8 cellular contexts compared by ENCODE assay signal in genomic region chr5:138032572-138033274, GRCh38. TPM values are rescaled to one million over a fixed set of nuclear protein-coding genes. Genes with fewer than 3 reads are reported as not detected.
A peak's percentile ranks its signal among the peaks of the same experiment; 100 is the strongest.
DNase-seq lines count a peak whose midpoint lies in the region; ATAC-seq and TF ChIP-seq lines count a peak whose summit lies in the region.

Gene FAM13B, minus strand, starts transcription at chr5:138033079. Its CDS starts 13,968 bp downstream, at chr5:138019111.

- H3K4me1 ChIP-seq in colonic mucosa, result no peaks in the 10 kb centered on the region

- no peaks in the 10 kb centered on the region for H3K9me3 ChIP-seq in colonic mucosa

- TF ChIP-seq POLR2A in GM18951 (IDR thresholded peaks at IDR 0.05; ENCODE audit: extremely low read depth, insufficient read depth, insufficient read length), result peak; percentile 90

- no peak for TF ChIP-seq CTCF in AG09309 (IDR thresholded peaks at IDR 0.05; ENCODE audit: control insufficient read depth, insufficient read depth, low read depth, low read length, missing control alignments)
- TF ChIP-seq CTCF in colonic mucosa (IDR thresholded peaks at IDR 0.05), result no peak

- in situ Hi-C loops in GM18951 (cut with MboI; ENCODE audit: low sequenced_read_pairs, unreplicated experiment), result no loop called here

- peak within 1 kb of the TSS; percentile 95 for H3K9ac ChIP-seq in colonic mucosa (ENCODE audit: low read depth in 2 of 2, low read length in 2 of 2)

- H3K27me3 ChIP-seq in colonic mucosa, result no peaks in the 10 kb centered on the region

- DNase-seq in AG09309 (ENCODE audit: low read depth), result no peak
- DNase-seq in NCI-H510A (lab: John Stamatoyannopoulos, UW), result peak; percentile 58
- DNase-seq in activated CD4-positive, alpha-beta T cell treated with anti-CD3 and anti-CD28 coated beads for 48 hours, result peak; percentile 86
- DNase-seq in colonic mucosa, result peak; percentile 80
- peak; percentile 81 for DNase-seq in left lobe of liver (ENCODE audit: low spot score)
- peak; percentile 78 for DNase-seq in stimulated activated CD4-positive, alpha-beta T cell treated with anti-CD3 and anti-CD28 coated beads, Interleukin-4, amount 100 ng/mL, for 1 hour

- ATAC-seq in HG03196 (IDR thresholded peaks at IDR 0.05; ENCODE audit: unreplicated experiment), result peak; percentile 56
- ATAC-seq in left lobe of liver, result peak; percentile 93

- no peaks in the 10 kb centered on the region for H3K36me3 ChIP-seq in colonic mucosa

- H3K4me3 ChIP-seq in AG09309 (ENCODE audit: control insufficient read depth, low read depth, low read length), result peak within 1 kb of the TSS; percentile 92
- H3K4me3 ChIP-seq in colonic mucosa, result peak within 1 kb of the TSS; percentile 99

- intact Hi-C loops in colonic mucosa (cut with DNase I), result no loop called here

- H3K27ac ChIP-seq in colonic mucosa, result peak within 1 kb of the TSS; percentile 100

RNA-seq across cellular contexts. Expression of gene FAM13B, which starts in this region (rescaled TPM):
- total RNA-seq in colonic mucosa, result 10 to 100 TPM; 15.4 to 17.5 TPM
- 8.0 TPM for total RNA-seq in left lobe of liver
